30 cellular contexts compared by ENCODE assay signal in genomic region chr1:193580419-193580818, GRCh38.
"Had no signal": no experiment of that assay in that cellular context is flagged by ENCODE, and none has a peak within 500 bp of the region (broad histone marks: within the 10 kb centered on the region; RNA-seq: fewer than 3 reads in every experiment).

No MANE protein-coding gene starts in this region.

- H3K9me3 ChIP-seq: ascending aorta had no signal

- ATAC-seq: activated CD8-positive, alpha-beta memory T cell treated with anti-CD3 and anti-CD28 coated beads, Interleukin-2, amount 10 ng/mL, durations not matched to agents 7 days and 5 days; activated CD8-positive, alpha-beta T cell treated with anti-CD3 and anti-CD28 coated beads, Interleukin-2, amount 10 ng/mL, durations not matched to agents 7 days and 5 days; activated naive CD8-positive, alpha-beta T cell treated with anti-CD3 and anti-CD28 coated beads, Interleukin-2, amount 50 U/mL, for 24 hours had no signal

- H3K4me3 ChIP-seq: ascending aorta, cardiac muscle cell had no signal

- H3K27ac ChIP-seq: ascending aorta, cardiac muscle cell, VCaP had no signal

- FAIRE-seq: bronchial epithelial cell, TTC549 had no signal

- H3K27me3 ChIP-seq: ascending aorta, cardiac muscle cell had no signal

- H3K36me3 ChIP-seq: ascending aorta, cardiac muscle cell had no signal

- H3K4me1 ChIP-seq: ascending aorta had no signal

- DNase-seq: activated B cell treated with CpG ODN at 0.5 μM for 24 hours; activated CD4-positive, alpha-beta memory T cell treated with anti-CD3 and anti-CD28 coated beads, Interleukin-2, amount 10 ng/mL, durations not matched to agents 7 days and 5 days; activated CD4-positive, alpha-beta T cell treated with anti-CD3 and anti-CD28 coated beads for 4 hours; activated CD4-positive, alpha-beta T cell treated with anti-CD3 and anti-CD28 coated beads, Interleukin-2, amount 10 ng/mL, durations not matched to agents 24 days and 14 days; activated CD4-positive, alpha-beta T cell treated with anti-CD3 and anti-CD28 coated beads, Interleukin-2, amount 50 U/mL, for 1 hour; activated CD4-positive, alpha-beta T cell treated with anti-CD3 and anti-CD28 coated beads, Interleukin-2, amount 50 U/mL, for 4 hours; activated CD4-positive, CD25-positive, alpha-beta regulatory T cell treated with anti-CD3 and anti-CD28 coated beads, Interleukin-2, amount 50 U/mL, for 72 hours; activated CD8-positive, alpha-beta memory T cell treated with anti-CD3 and anti-CD28 coated beads for 24 hours; activated CD8-positive, alpha-beta memory T cell treated with anti-CD3 and anti-CD28 coated beads, Interleukin-2, amount 10 ng/mL, durations not matched to agents 7 days and 5 days; activated CD8-positive, alpha-beta memory T cell treated with anti-CD3 and anti-CD28 coated beads, Interleukin-2, amount 50 U/mL, for 48 hours; activated CD8-positive, alpha-beta T cell treated with anti-CD3 and anti-CD28 coated beads, Interleukin-2, amount 10 ng/mL, durations not matched to agents 7 days and 5 days; activated effector memory CD4-positive, alpha-beta T cell treated with Interleukin-2 at 50 U/mL for 16 hours; activated gamma-delta T cell; activated naive CD4-positive, alpha-beta T cell treated with anti-CD3 and anti-CD28 coated beads, Interleukin-2, amount 10 ng/mL, durations not matched to agents 7 days and 5 days; activated naive CD4-positive, alpha-beta T cell treated with Interleukin-2 at 50 U/mL for 16 hours; activated naive CD8-positive, alpha-beta T cell treated with anti-CD3 and anti-CD28 coated beads, Interleukin-2, amount 10 ng/mL, durations not matched to agents 7 days and 5 days; activated naive CD8-positive, alpha-beta T cell treated with anti-CD3 and anti-CD28 coated beads, Interleukin-2, amount 50 U/mL, for 24 hours; activated T-cell treated with anti-CD3 and anti-CD28 coated beads, Interleukin-2, amount 50 U/mL, for 24 hours; activated T-cell treated with anti-CD3 and anti-CD28 coated beads, Interleukin-2, amount 50 U/mL, for 48 hours; amygdala; anterior cingulate cortex; caudate nucleus; cerebellar nuclear complex; T-helper 2 cell; T-helper 9 cell had no signal
